Comparison of ENCODE assay signal across 11 cellular contexts in genomic region chr19:8904597-8904996, GRCh38.
"Had no signal": no experiment of that assay in that cellular context is flagged by ENCODE, and none has a peak within 500 bp of the region (broad histone marks: within the 10 kb centered on the region; RNA-seq: fewer than 3 reads in every experiment).

No MANE protein-coding gene starts in this region.

- H3K4me1 Mint-ChIP-seq: GM23338, H9 had no signal

- H3K4me3 Mint-ChIP-seq: GM23338, H9, HFFc6 had no signal

- FAIRE-seq: H1, H54 had no signal

- H3K27ac ChIP-seq: GM23248 had no signal

- H3K4me1 ChIP-seq: HAP-1 had no signal

- H3K36me3 ChIP-seq: HAP-1 had no signal

- ATAC-seq: GM23338, HCT116 had no signal

- H3K4me3 ChIP-seq: GM23248, GM23338, HAP-1 had no signal

- H3K9me3 ChIP-seq: HAP-1 had no signal

- DNase-seq: GM23248, GOT3, H7, H9, HCEC 1CT, HFFc6 had no signal

- H3K27ac Mint-ChIP-seq: GM23338, H9, HFFc6 had no signal
